ENCODE assay signal across 19 cellular contexts in genomic region chr11:129251067-129251466, GRCh38. TPM values are rescaled to one million over a fixed set of nuclear protein-coding genes. Genes with fewer than 3 reads are reported as not detected.
DNase-seq lines count a peak whose midpoint lies in the region; ATAC-seq and TF ChIP-seq lines count a peak whose summit lies in the region.
"Had no signal": no experiment of that assay in that cellular context is flagged by ENCODE, and none has a peak within 500 bp of the region (broad histone marks: within the 10 kb centered on the region; RNA-seq: fewer than 3 reads in every experiment).

No MANE protein-coding gene starts in this region.

- in situ Hi-C loops in GM13977 (cut with MboI; ENCODE audit: low pct_unique_long_range_greater_than_20kb, low sequenced_read_pairs, unreplicated experiment): no loop called here

- no peaks in the 10 kb centered on the region for H4K20me1 ChIP-seq in GM23338 (replicated peaks; ENCODE audit: insufficient read depth)
- H4K20me1 ChIP-seq in MM.1S (ENCODE audit: insufficient read depth, low read length): no peaks in the 10 kb centered on the region
- H4K20me1 ChIP-seq: BLaER1 treated with 17β-estradiol and CSF1 and Interleukin-3, amounts not matched to agents 10 nM and 100 nM had no signal

- H4K8ac ChIP-seq in neuronal stem cell (ENCODE audit: low read depth, low read length): no peak overlapping the region

- no peaks in the 10 kb centered on the region for H3K9me2 ChIP-seq in GM23338 (ENCODE audit: insufficient read depth)
- H3K9me2 ChIP-seq in MM.1S (replicated peaks; ENCODE audit: insufficient read depth, low read length): no peaks in the 10 kb centered on the region

- H3K79me1 ChIP-seq in neuronal stem cell (ENCODE audit: low read depth, low read length): peaks cover 2% of the 10 kb centered on the region

- no peak overlapping the region for H2BK12ac ChIP-seq in neuronal stem cell (ENCODE audit: low read length)

- TF ChIP-seq CTCF in GM23338 (conservative IDR thresholded peaks at IDR 0.05; ENCODE audit: low read depth in 2 of 2): no peak
- TF ChIP-seq CTCF in MM.1S (IDR thresholded peaks at IDR 0.05; ENCODE audit: low read length): no peak
- no peak for TF ChIP-seq CTCF in choroid plexus epithelial cell (conservative IDR thresholded peaks at IDR 0.05; ENCODE audit: low read depth, low read length)
- TF ChIP-seq CTCF in GM13977 (IDR thresholded peaks at IDR 0.05; ENCODE audit: extremely low read depth, insufficient read depth, missing control alignments): no peak
- TF ChIP-seq CTCF in lower leg skin (IDR thresholded peaks at IDR 0.05): no peak

- no peaks in the 10 kb centered on the region for H3K9me3 ChIP-seq in MM.1S (replicated peaks; ENCODE audit: insufficient read depth, low read length)
- H3K9me3 ChIP-seq in neuronal stem cell (replicated peaks in 1 of 2; ENCODE audit: control insufficient read depth in 2 of 2, insufficient read depth in 1 of 2, low read depth in 1 of 2, low read length in 2 of 2): peaks cover 2 to 3% of the 10 kb centered on the region in 2 donors

- H3K4me1 Mint-ChIP-seq in GM23338: peaks cover 64% of the 10 kb centered on the region
- H3K4me1 Mint-ChIP-seq: stimulated activated effector memory CD8-positive, alpha-beta T cell treated with anti-CD3 and anti-CD28 coated beads, Interleukin-12 subunit alpha, Interleukin-12 subunit beta, amount 100 ng/mL, for 72 hours had no signal

- H3K18ac ChIP-seq in neuronal stem cell (ENCODE audit: low read length): no peak overlapping the region

- no peak overlapping the region for H2BK15ac ChIP-seq in neuronal stem cell (ENCODE audit: low read length)

- H3K27ac ChIP-seq in GM23338 (ENCODE audit: low read depth) (no peak overlapping the region), MM.1S (ENCODE audit: low read length) (no peak overlapping the region), neuronal stem cell (replicated peaks; ENCODE audit: low read length) (no peak overlapping the region)
- H3K27ac ChIP-seq: BLaER1 treated with 17β-estradiol and CSF1 and Interleukin-3, amounts not matched to agents 10 nM and 100 nM; RWPE1 had no signal

- no peaks in the 10 kb centered on the region for H3K9me3 Mint-ChIP-seq in GM23338
- H3K9me3 Mint-ChIP-seq: endodermal cell; H9; nephron; stimulated activated effector memory CD8-positive, alpha-beta T cell treated with anti-CD3 and anti-CD28 coated beads, Interleukin-12 subunit alpha, Interleukin-12 subunit beta, amount 100 ng/mL, for 72 hours had no signal

- no peak overlapping the region for H3K4me3 Mint-ChIP-seq in GM23338
- H3K4me3 Mint-ChIP-seq: endodermal cell; nephron; stimulated activated effector memory CD8-positive, alpha-beta T cell treated with anti-CD3 and anti-CD28 coated beads, Interleukin-12 subunit alpha, Interleukin-12 subunit beta, amount 100 ng/mL, for 72 hours had no signal

- H3K23ac ChIP-seq in neuronal stem cell (ENCODE audit: low read depth, low read length, poor library complexity): no peak overlapping the region

- intact Hi-C loops in lower leg skin (cut with DNase I; ENCODE audit: low total_unique reads): no loop called here

- no peaks in the 10 kb centered on the region for H3K27me3 ChIP-seq in GM23338 (ENCODE audit: insufficient read depth)
- H3K27me3 ChIP-seq in MM.1S (replicated peaks; ENCODE audit: insufficient read depth, low read length): no peaks in the 10 kb centered on the region
- no peaks in the 10 kb centered on the region for H3K27me3 ChIP-seq in neuronal stem cell (ENCODE audit: control insufficient read depth in 3 of 3, insufficient read depth in 3 of 3, low read depth in 1 of 3, low read length in 3 of 3)
- H3K27me3 ChIP-seq: BLaER1 treated with 17β-estradiol and CSF1 and Interleukin-3, amounts not matched to agents 10 nM and 100 nM had no signal

- no peaks in the 10 kb centered on the region for H3K36me3 ChIP-seq in GM23338 (ENCODE audit: insufficient read depth)
- H3K36me3 ChIP-seq in MM.1S (replicated peaks; ENCODE audit: insufficient read depth, low read length): no peaks in the 10 kb centered on the region
- no peaks in the 10 kb centered on the region for H3K36me3 ChIP-seq in neuronal stem cell (replicated peaks in 1 of 2; ENCODE audit: control insufficient read depth in 2 of 2, insufficient read depth in 2 of 2, low read length in 2 of 2)

- H3K4ac ChIP-seq in neuronal stem cell (ENCODE audit: low read length): no peak overlapping the region

- H2AFZ ChIP-seq in GM23338: no peak overlapping the region
- H2AFZ ChIP-seq in MM.1S (ENCODE audit: low read length): no peak overlapping the region
- H2AFZ ChIP-seq in neuronal stem cell (ENCODE audit: low read length): no peak overlapping the region

- H3K27me3 Mint-ChIP-seq in GM23338 (ENCODE audit: insufficient read depth, low read depth, poor library complexity): peaks cover 5% of the 10 kb centered on the region

- H3F3A ChIP-seq in GM23338 (replicated peaks; ENCODE audit: low read depth): no peaks in the 10 kb centered on the region; the same call in 1 of the 2 replicates
- 0 out of 2 replicates have a peak, but pooled peaks cover 5% of the 10 kb centered on the region for H3F3A ChIP-seq in MM.1S (ENCODE audit: insufficient read depth, low read length)

- H2BK120ac ChIP-seq in neuronal stem cell (ENCODE audit: low read depth, low read length): no peak overlapping the region

- no peak overlapping the region for H3K4me3 ChIP-seq in GM23338
- no peak overlapping the region for H3K4me3 ChIP-seq in MM.1S (ENCODE audit: low read length)
- no peak overlapping the region for H3K4me3 ChIP-seq in choroid plexus epithelial cell (ENCODE audit: low read depth, low read length)
- no peak overlapping the region for H3K4me3 ChIP-seq in lower leg skin (ENCODE audit: low read depth, poor library complexity, severe bottlenecking)
- H3K4me3 ChIP-seq in neuronal stem cell (ENCODE audit: low read length in 2 of 2): no peak overlapping the region
- H3K4me3 ChIP-seq: BLaER1 treated with 17β-estradiol and CSF1 and Interleukin-3, amounts not matched to agents 10 nM and 100 nM had no signal

- no peak overlapping the region for H3K14ac ChIP-seq in neuronal stem cell (ENCODE audit: low read length)

- ATAC-seq in GM23338: no peak
- ATAC-seq in HG02610 (IDR thresholded peaks at IDR 0.05; ENCODE audit: unreplicated experiment): no peak
- ATAC-seq: stimulated activated effector memory CD8-positive, alpha-beta T cell treated with anti-CD3 and anti-CD28 coated beads, Interleukin-12 subunit alpha, Interleukin-12 subunit beta, amount 100 ng/mL, for 72 hours had no signal

- H3K4me1 ChIP-seq in GM23338 (ENCODE audit: insufficient read depth) (peaks cover 71% of the 10 kb centered on the region), MM.1S (ENCODE audit: low read length) (peaks cover 15% of the 10 kb centered on the region), neuronal stem cell (ENCODE audit: control insufficient read depth in 2 of 2, insufficient read depth in 1 of 2, low read depth in 1 of 2, low read length in 2 of 2) (peaks cover 5 to 12% of the 10 kb centered on the region in 2 donors)

- no peak overlapping the region for H2BK5ac ChIP-seq in neuronal stem cell (ENCODE audit: low read length)

- no peaks in the 10 kb centered on the region; the same call in 2 of the 3 replicates for H3K36me3 Mint-ChIP-seq in GM23338 (ENCODE audit: low read depth)
- H3K36me3 Mint-ChIP-seq: stimulated activated effector memory CD8-positive, alpha-beta T cell treated with anti-CD3 and anti-CD28 coated beads, Interleukin-12 subunit alpha, Interleukin-12 subunit beta, amount 100 ng/mL, for 72 hours had no signal

- H3K9ac ChIP-seq in MM.1S (ENCODE audit: low read length): no peak overlapping the region
- H3K9ac ChIP-seq in neuronal stem cell (ENCODE audit: low read depth, low read length, poor library complexity): no peak overlapping the region
- H3K9ac ChIP-seq: BLaER1 treated with 17β-estradiol and CSF1 and Interleukin-3, amounts not matched to agents 10 nM and 100 nM had no signal

- H4K91ac ChIP-seq in neuronal stem cell (ENCODE audit: low read depth, low read length, poor library complexity): no peak overlapping the region

- peak overlapping the region; percentile 7 for H3K4me2 ChIP-seq in GM23338
- peak overlapping the region; percentile 34; the same call in 1 of the 2 replicates for H3K4me2 ChIP-seq in MM.1S (ENCODE audit: low read depth, low read length)
- H3K4me2 ChIP-seq in neuronal stem cell (ENCODE audit: insufficient read depth, low read length, poor library complexity, severe bottlenecking): no peak overlapping the region
- H3K4me2 ChIP-seq: BLaER1 treated with 17β-estradiol and CSF1 and Interleukin-3, amounts not matched to agents 10 nM and 100 nM had no signal

- DNase-seq in GM23338 (ENCODE audit: low spot score) (no peak), MM.1S (no peak), choroid plexus epithelial cell (ENCODE audit: low read depth) (peak; percentile 45), non-pigmented ciliary epithelial cell (ENCODE audit: low read depth) (peak; percentile 18), GM13977 (ENCODE audit: low spot score) (no peak), lower leg skin (ENCODE audit: low spot score in 2 of 2) (no peak), neuronal stem cell (ENCODE audit: low spot score) (no peak)
- DNase-seq: activated CD4-positive, alpha-beta T cell treated with anti-CD3 and anti-CD28 coated beads for 48 hours; activated effector memory CD4-positive, alpha-beta T cell treated with anti-CD3 and anti-CD28 coated beads, Interleukin-2, amount 50 U/mL, for 16 hours; anterior cingulate cortex; endodermal cell; H9; NCI-H1930; NK-92 treated with Interleukin-12 subunit alpha and Interleukin-12 subunit beta, amount 100 ng/mL, for 24 hours had no signal

- peaks cover 85% of the 10 kb centered on the region for H3K79me2 ChIP-seq in GM23338 (replicated peaks; ENCODE audit: insufficient read depth)
- no peaks in the 10 kb centered on the region for H3K79me2 ChIP-seq in MM.1S (ENCODE audit: low read length)

- H2AK5ac ChIP-seq in neuronal stem cell (ENCODE audit: low read depth, low read length): no peak overlapping the region

- no peak for TF ChIP-seq POLR2A in lower leg skin (IDR thresholded peaks at IDR 0.05)

- peak overlapping the region; percentile 27; the same call in 1 of the 2 replicates for H3K27ac Mint-ChIP-seq in GM23338
- H3K27ac Mint-ChIP-seq: endodermal cell; H9; stimulated activated effector memory CD8-positive, alpha-beta T cell treated with anti-CD3 and anti-CD28 coated beads, Interleukin-12 subunit alpha, Interleukin-12 subunit beta, amount 100 ng/mL, for 72 hours had no signal

- 65 to 70% methylated on average over 3 of the region's 3 CpGs for WGBS in lower leg skin, 2 donors
- no CpG with 5 or more reads among the region's 3 CpGs for WGBS in neuronal stem cell (ENCODE audit: extremely low coverage in 2 of 2, insufficient read length in 2 of 2, insufficient replicate concordance in 1 of 2), 2 donors

TF ChIP-seq in GM23338, 12 proteins besides CTCF, POLR2A, EP300 and RAD21 (continues in another document):
- no peak for TF ChIP-seq POLR2AphosphoS5 (IDR thresholded peaks at IDR 0.05; ENCODE audit: low read depth)

RNA-seq across cellular contexts. Expression of gene ARHGAP32, which starts 58.9 kb away (rescaled TPM):
- total RNA-seq in GM23338 (2014; rRNA removed; shearing (Covaris generic)): 15.3 and 17.2 TPM in 2 replicates
- polyA plus RNA-seq in GM23338 (2016; fragmentation: Nextera tagmentation; extraction: Ambion mirVana): 3.4 and 3.9 TPM in 2 replicates
- 10 to 100 TPM; 49.1 to 54.9 (median 49.3) TPM for total RNA-seq in lower leg skin
- polyA plus RNA-seq in neuronal stem cell (2013, experiment 1 of 2): 9.0 TPM
- 9.1 TPM for polyA plus RNA-seq in neuronal stem cell (2013, experiment 2 of 2)

Comparison
In these comparisons a context has a peak if more than half of its experiments do, and no peak if none do; other contexts are left out.
1. DNase-seq: peak in choroid plexus epithelial cell (single experiment) and non-pigmented ciliary epithelial cell (single experiment); none in GM23338 (single experiment), MM.1S (single experiment), GM13977 (single experiment), lower leg skin (0 of 2) and neuronal stem cell (single experiment).